Comparison of ENCODE assay signal across 21 cellular contexts in genomic region chr12:66002812-66003211, GRCh38.
"Had no signal": no experiment of that assay in that cellular context is flagged by ENCODE, and none has a peak within 500 bp of the region (broad histone marks: within the 10 kb centered on the region; RNA-seq: fewer than 3 reads in every experiment).

No MANE protein-coding gene starts in this region.

- H3K4me3 Mint-ChIP-seq: activated naive CD4-positive, alpha-beta T cell treated with anti-CD3 and anti-CD28 coated beads for 36 hours; activated T-cell treated with anti-CD3 and anti-CD28 coated beads, Interleukin-2, amount 50 U/mL, for 4 hours; effector memory CD8-positive, alpha-beta T cell; nephron had no signal

- H3K27ac Mint-ChIP-seq: activated naive CD4-positive, alpha-beta T cell treated with anti-CD3 and anti-CD28 coated beads for 36 hours; effector memory CD8-positive, alpha-beta T cell; nephron had no signal

- H3K36me3 ChIP-seq: esophagus squamous epithelium, left lung, sigmoid colon, tibial artery had no signal

- H3K27me3 ChIP-seq: left lung, sigmoid colon, tibial artery had no signal

- DNase-seq: activated CD4-positive, alpha-beta T cell treated with anti-CD3 and anti-CD28 coated beads, Interleukin-2, amount 50 U/mL, for 1 hour; activated CD4-positive, CD25-positive, alpha-beta regulatory T cell treated with anti-CD3 and anti-CD28 coated beads, Interleukin-2, amount 50 U/mL, for 72 hours; activated CD8-positive, alpha-beta memory T cell treated with anti-CD3 and anti-CD28 coated beads, Interleukin-2, amount 50 U/mL, for 4 hours; activated naive CD4-positive, alpha-beta T cell treated with anti-CD3 and anti-CD28 coated beads for 36 hours; activated T-cell treated with anti-CD3 and anti-CD28 coated beads, Interleukin-2, amount 50 U/mL, for 4 hours; aorta; effector memory CD8-positive, alpha-beta T cell; esophagus squamous epithelium; hippocampal formation; islet precursor cell; left lung; midbrain; posterior cingulate gyrus; sigmoid colon; stimulated activated naive CD8-positive, alpha-beta T cell treated with anti-CD3 and anti-CD28 coated beads, Interleukin-15, Interleukin-2, amounts not matched to agents 100 U/mL and 50 U/mL, for 24 hours; substantia nigra; T-helper 2 cell; tibial artery had no signal

- H3K9me3 Mint-ChIP-seq: activated naive CD4-positive, alpha-beta T cell treated with anti-CD3 and anti-CD28 coated beads for 36 hours; activated T-cell treated with anti-CD3 and anti-CD28 coated beads, Interleukin-2, amount 50 U/mL, for 4 hours; effector memory CD8-positive, alpha-beta T cell; nephron had no signal

- ATAC-seq: activated T-cell treated with anti-CD3 and anti-CD28 coated beads, Interleukin-2, amount 50 U/mL, for 4 hours; effector memory CD8-positive, alpha-beta T cell; left lung; stimulated activated naive CD8-positive, alpha-beta T cell treated with anti-CD3 and anti-CD28 coated beads, Interleukin-15, Interleukin-2, amounts not matched to agents 100 U/mL and 50 U/mL, for 24 hours had no signal

- H3K27ac ChIP-seq: esophagus squamous epithelium, left lung, sigmoid colon, tibial artery, VCaP had no signal

- H3K4me1 Mint-ChIP-seq: nephron had no signal

- H3K4me1 ChIP-seq: esophagus squamous epithelium, left lung, sigmoid colon had no signal

- FAIRE-seq: bronchial epithelial cell had no signal

- H3K4me3 ChIP-seq: esophagus squamous epithelium, left lung, sigmoid colon, tibial artery had no signal

- H3K9me3 ChIP-seq: esophagus squamous epithelium, left lung, sigmoid colon, tibial artery had no signal
